ENCODE assay signal across 8 cellular contexts in the genomic region with DNA sequence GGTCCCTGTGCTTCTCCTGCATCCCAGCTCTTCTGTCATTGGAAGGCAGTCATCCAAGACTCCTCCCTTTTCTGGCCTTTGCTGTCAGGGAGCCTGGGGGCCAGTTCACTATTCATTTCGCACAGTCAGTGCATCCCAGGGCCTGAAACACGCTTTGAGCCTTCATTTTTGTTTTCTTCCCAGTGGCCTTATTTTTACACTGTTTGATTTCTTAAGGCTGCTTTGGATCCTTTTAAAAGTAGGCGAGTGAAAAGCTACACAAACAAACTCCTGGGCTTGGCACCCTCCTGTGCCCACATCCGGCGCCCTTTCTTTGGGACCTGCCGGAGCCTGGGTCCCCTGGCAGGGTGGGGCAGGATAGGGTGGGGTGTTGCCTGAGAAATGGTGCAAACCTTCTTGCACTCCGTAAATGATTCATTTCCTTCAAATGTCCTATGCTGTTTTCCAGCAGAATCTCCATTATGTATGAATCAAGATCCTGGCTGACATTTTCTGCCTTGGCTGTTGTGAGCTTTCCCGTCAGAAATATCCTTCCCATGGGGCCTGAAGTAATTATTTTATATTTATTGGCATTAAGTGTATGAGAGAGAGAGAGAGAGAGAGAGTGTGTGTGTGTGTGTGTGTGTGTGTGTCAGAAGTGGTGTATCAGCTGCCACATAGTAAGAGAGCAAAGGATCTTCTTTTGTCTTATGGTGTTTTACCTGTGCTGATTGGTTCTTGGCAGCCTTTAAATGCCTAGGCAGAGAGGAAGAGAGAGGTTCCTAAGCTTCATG. TPM values are rescaled to one million over a fixed set of nuclear protein-coding genes. Genes with fewer than 3 reads are reported as not detected.
DNase-seq lines count a peak whose midpoint lies in the region; ATAC-seq and TF ChIP-seq lines count a peak whose summit lies in the region.

No MANE protein-coding gene starts in this region.

- no peak for TF ChIP-seq POLR2A in Peyer's patch (IDR thresholded peaks at IDR 0.05)

- H3K36me3 ChIP-seq in Peyer's patch (no peaks in the 10 kb centered on the region), neutrophil (no peaks in the 10 kb centered on the region)

- DNase-seq in COR-L47 (lab: John Stamatoyannopoulos, UW) (peak; percentile 15), Peyer's patch (peak in 2 of 3 donors; percentile 54 to 61), coronary artery (ENCODE audit: low spot score) (no peak), NK-92 (lab: John Stamatoyannopoulos, UW; ENCODE audit: unreplicated experiment) (no peak), NCI-H1048 (lab: John Stamatoyannopoulos, UW) (no peak), germinal center (ENCODE audit: low spot score) (no peak)

- no peak for TF ChIP-seq CTCF in Peyer's patch (IDR thresholded peaks at IDR 0.05)
- no peak for TF ChIP-seq CTCF in coronary artery (IDR thresholded peaks at IDR 0.05)
- TF ChIP-seq CTCF in neutrophil (IDR thresholded peaks at IDR 0.05) = no peak

- H3K4me3 ChIP-seq in Peyer's patch (no peak overlapping the region), coronary artery (peak overlapping the region; percentile 39), neutrophil (ENCODE audit: low read depth in 1 of 2, low read length in 1 of 2) (no peak overlapping the region)

- peaks cover 0 to 33% (median 2%) of the 10 kb centered on the region in 4 donors for H3K4me1 ChIP-seq in Peyer's patch
- peaks cover 69 to 70% of the 10 kb centered on the region in 2 experiments for H3K4me1 ChIP-seq in neutrophil (ENCODE audit: control insufficient read depth in 1 of 2, insufficient read depth in 1 of 2, low read depth in 1 of 2, low read length in 1 of 2)

- H3K27me3 ChIP-seq in Peyer's patch (no peaks in the 10 kb centered on the region), neutrophil (no peaks in the 10 kb centered on the region)

- H3K9me3 ChIP-seq in Peyer's patch = peaks cover 0 to 8% (median 4%) of the 10 kb centered on the region in 4 donors
- no peaks in the 10 kb centered on the region for H3K9me3 ChIP-seq in neutrophil

- no peak for ATAC-seq in GM19463 (IDR thresholded peaks at IDR 0.05; ENCODE audit: unreplicated experiment)

- H3K27ac ChIP-seq in Peyer's patch (peak overlapping the region in 2 of 4 donors; percentile 41 to 50), coronary artery (peak overlapping the region; percentile 56 to 74), neutrophil (peak overlapping the region; percentile 68)

RNA-seq across cellular contexts. Expression of a gene that starts 45.6 kb away (rescaled TPM):
- total RNA-seq in Peyer's patch = 10 to 100 TPM; 55.8 to 86.9 (median 66.1) TPM

Comparison
In these comparisons a context has a peak if more than half of its experiments do, and no peak if none do; other contexts are left out.
1. DNase-seq: peak in COR-L47 (single experiment) and Peyer's patch (2 of 3); none in coronary artery (single experiment), NK-92 (single experiment), NCI-H1048 (single experiment) and germinal center (single experiment).